8 cellular contexts compared by ENCODE assay signal in genomic region chr6:33424855-33425667, GRCh38. TPM values are rescaled to one million over a fixed set of nuclear protein-coding genes. Genes with fewer than 3 reads are reported as not detected.
DNase-seq lines count a peak whose midpoint lies in the region; ATAC-seq and TF ChIP-seq lines count a peak whose summit lies in the region.

No MANE protein-coding gene starts in this region.

- no peak for DNase-seq in stimulated activated naive CD8-positive, alpha-beta T cell treated with anti-CD3 and anti-CD28 coated beads, Interleukin-15, Interleukin-2, amounts not matched to agents 100 U/mL and 50 U/mL, for 24 hours
- DNase-seq in cardiac fibroblast (ENCODE audit: low read depth in 2 of 2) = no peak
- no peak for DNase-seq in NK-92 treated with Interleukin-12 subunit alpha and Interleukin-12 subunit beta, amount 100 ng/mL, for 24 hours (lab: John Stamatoyannopoulos, UW)
- DNase-seq in GM19238 (ENCODE audit: insufficient read length, low spot score) = no peak
- no peak for DNase-seq in cerebellum (ENCODE audit: low spot score)

- H3K9me3 ChIP-seq in mononuclear cell (ENCODE audit: low read depth, low read length) = no peaks in the 10 kb centered on the region

- peak overlapping the region; percentile 92 for H3K27ac Mint-ChIP-seq in stimulated activated naive CD8-positive, alpha-beta T cell treated with anti-CD3 and anti-CD28 coated beads, Interleukin-15, Interleukin-2, amounts not matched to agents 100 ng/mL and 50 ng/mL, for 24 hours

- H3K4me1 Mint-ChIP-seq in stimulated activated naive CD8-positive, alpha-beta T cell treated with anti-CD3 and anti-CD28 coated beads, Interleukin-15, Interleukin-2, amounts not matched to agents 100 ng/mL and 50 ng/mL, for 24 hours (ENCODE audit: low read depth) = peaks cover 64% of the 10 kb centered on the region

- peak overlapping the region; percentile 85 for H3K4me3 Mint-ChIP-seq in stimulated activated naive CD8-positive, alpha-beta T cell treated with anti-CD3 and anti-CD28 coated beads, Interleukin-15, Interleukin-2, amounts not matched to agents 100 ng/mL and 50 ng/mL, for 24 hours

- peak overlapping the region; percentile 51 to 71 for H3K4me3 ChIP-seq in cardiac fibroblast (replicated peaks in 1 of 2; ENCODE audit: low read depth in 2 of 2, low read length in 2 of 2)
- H3K4me3 ChIP-seq in mononuclear cell (ENCODE audit: low read length) = peak overlapping the region; percentile 36

- H3K36me3 Mint-ChIP-seq in stimulated activated naive CD8-positive, alpha-beta T cell treated with anti-CD3 and anti-CD28 coated beads, Interleukin-15, Interleukin-2, amounts not matched to agents 100 ng/mL and 50 ng/mL, for 24 hours (ENCODE audit: low read depth) = peaks cover 7% of the 10 kb centered on the region

- ATAC-seq in stimulated activated naive CD8-positive, alpha-beta T cell treated with anti-CD3 and anti-CD28 coated beads, Interleukin-15, Interleukin-2, amounts not matched to agents 100 U/mL and 50 U/mL, for 24 hours = no peak
- ATAC-seq in esophagus mucosa = no peak

- no peaks in the 10 kb centered on the region for H3K27me3 ChIP-seq in mononuclear cell (ENCODE audit: insufficient read depth, low read length)

- TF ChIP-seq CTCF in cardiac fibroblast (IDR thresholded peaks at IDR 0.05; ENCODE audit: low read depth, low read length) = no peak

- no peaks in the 10 kb centered on the region for H3K27me3 Mint-ChIP-seq in stimulated activated naive CD8-positive, alpha-beta T cell treated with anti-CD3 and anti-CD28 coated beads, Interleukin-15, Interleukin-2, amounts not matched to agents 100 ng/mL and 50 ng/mL, for 24 hours

- no peaks in the 10 kb centered on the region for H3K9me3 Mint-ChIP-seq in stimulated activated naive CD8-positive, alpha-beta T cell treated with anti-CD3 and anti-CD28 coated beads, Interleukin-15, Interleukin-2, amounts not matched to agents 100 ng/mL and 50 ng/mL, for 24 hours

- peaks cover 45% of the 10 kb centered on the region for H3K4me1 ChIP-seq in mononuclear cell (ENCODE audit: insufficient read depth, low read length)

RNA-seq across cellular contexts. Expression of gene SYNGAP1, which starts 5.2 kb away (rescaled TPM):
- total RNA-seq in mononuclear cell (10.5 TPM), esophagus mucosa (7.1 TPM), cerebellum (21.4 TPM)

RNA-seq across cellular contexts. Expression of gene CUTA, which starts 7.2 kb away (rescaled TPM):
- total RNA-seq in mononuclear cell = 66.3 TPM
- 92.4 TPM for total RNA-seq in esophagus mucosa
- 66.1 TPM for total RNA-seq in cerebellum

RNA-seq across cellular contexts. Expression of gene PHF1, which starts 14.2 kb away (rescaled TPM):
- total RNA-seq in mononuclear cell = 78.5 TPM
- 13.4 TPM for total RNA-seq in esophagus mucosa
- total RNA-seq in cerebellum = 18.6 TPM

RNA-seq across cellular contexts. Expression of gene ZBTB9, which starts 29.3 kb away (rescaled TPM):
- 3.5 TPM for total RNA-seq in mononuclear cell
- 5.5 TPM for total RNA-seq in esophagus mucosa
- total RNA-seq in cerebellum = 7.7 TPM

RNA-seq across cellular contexts. Expression of gene KIFC1, which starts 33.4 kb away (rescaled TPM):
- total RNA-seq in mononuclear cell (0.94 TPM), esophagus mucosa (19.0 TPM), cerebellum (12.3 TPM)
